8 cellular contexts compared by ENCODE assay signal in genomic region chr1:117367769-117368059, GRCh38. TPM values are rescaled to one million over a fixed set of nuclear protein-coding genes. Genes with fewer than 3 reads are reported as not detected.
DNase-seq lines count a peak whose midpoint lies in the region; ATAC-seq and TF ChIP-seq lines count a peak whose summit lies in the region.

No MANE protein-coding gene starts in this region.

- DNase-seq in AG09309 (ENCODE audit: low read depth) = no peak
- DNase-seq in psoas muscle = no peak
- DNase-seq in NCI-H774 (lab: John Stamatoyannopoulos, UW) = no peak
- DNase-seq in COLO668 (lab: John Stamatoyannopoulos, UW; ENCODE audit: unreplicated experiment) = no peak

- peaks cover 13% of the 10 kb centered on the region; the same call in 1 of the 2 replicates for H4K20me1 ChIP-seq in SU-DHL-6 (ENCODE audit: low read depth, low read length)

- peak overlapping the region; percentile 80 for H3K9ac ChIP-seq in SU-DHL-6 (ENCODE audit: low read length)

- intact Hi-C loops in psoas muscle (cut with DNase I) = loop anchor here in 1 of 2 donors (5.0 kb wide), 3 partner anchors 220 to 245 kb away; partner anchors contain the start of genes TENT5C and TRIM45

- 0 to 1% methylated on average over 11 of the region's 11 CpGs for WGBS in esophagus, 2 donors
- 0 to 1% (median 1%) methylated on average over 11 of the region's 11 CpGs for WGBS in psoas muscle, 3 donors

- ATAC-seq in GM21619 (IDR thresholded peaks at IDR 0.05; ENCODE audit: unreplicated experiment) (peak; percentile 5), psoas muscle (no peak)
- ATAC-seq in activated CD4-positive, CD25-positive, alpha-beta regulatory T cell treated with anti-CD3 and anti-CD28 coated beads, Interleukin-2, amount 50 U/mL, for 24 hours = no peak

- H3K27me3 ChIP-seq in SU-DHL-6 (ENCODE audit: low read length) (no peaks in the 10 kb centered on the region), esophagus (ENCODE audit: control insufficient read depth in 1 of 2, insufficient read depth in 2 of 2, low read length in 2 of 2) (no peaks in the 10 kb centered on the region), psoas muscle (ENCODE audit: insufficient read depth in 3 of 3, low read length in 2 of 3) (no peaks in the 10 kb centered on the region)

- H3K9me3 ChIP-seq in SU-DHL-6 (ENCODE audit: insufficient read depth, low read length) = no peaks in the 10 kb centered on the region
- no peaks in the 10 kb centered on the region for H3K9me3 ChIP-seq in esophagus (ENCODE audit: control insufficient read depth in 2 of 2, insufficient read depth in 1 of 2, low read depth in 1 of 2, low read length in 1 of 2)
- no peaks in the 10 kb centered on the region for H3K9me3 ChIP-seq in psoas muscle

- peak overlapping the region; percentile 83 for H3K27ac ChIP-seq in SU-DHL-6 (ENCODE audit: low read depth, low read length)
- peak overlapping the region; percentile 95 to 99 for H3K27ac ChIP-seq in esophagus (ENCODE audit: low read depth in 2 of 2, low read length in 1 of 2)
- H3K27ac ChIP-seq in psoas muscle = peak overlapping the region; percentile 95

- peak overlapping the region; percentile 97 for H3K4me2 ChIP-seq in SU-DHL-6 (ENCODE audit: low read depth, low read length, poor library complexity, severe bottlenecking)

- H3K4me1 ChIP-seq in esophagus (ENCODE audit: control insufficient read depth in 2 of 2, insufficient read depth in 2 of 2, low read length in 1 of 2) (peaks cover 3 to 5% of the 10 kb centered on the region in 2 donors), psoas muscle (peaks cover 22% of the 10 kb centered on the region)

- H3F3A ChIP-seq in SU-DHL-6 (ENCODE audit: insufficient read depth) = peaks cover 10% of the 10 kb centered on the region

- H3K36me3 ChIP-seq in SU-DHL-6 (ENCODE audit: low read length) = no peaks in the 10 kb centered on the region
- no peaks in the 10 kb centered on the region for H3K36me3 ChIP-seq in esophagus (ENCODE audit: control insufficient read depth in 2 of 2, insufficient read depth in 2 of 2, low read length in 1 of 2)
- no peaks in the 10 kb centered on the region for H3K36me3 ChIP-seq in psoas muscle (ENCODE audit: insufficient read depth in 1 of 2, low read depth in 1 of 2)

- peak overlapping the region; percentile 89 for H2AFZ ChIP-seq in SU-DHL-6 (ENCODE audit: low read depth, low read length, severe bottlenecking)

- no peaks in the 10 kb centered on the region for H3K9me2 ChIP-seq in SU-DHL-6 (replicated peaks; ENCODE audit: insufficient read depth, low read length)

- TF ChIP-seq CTCF in AG09309 (IDR thresholded peaks at IDR 0.05; ENCODE audit: control insufficient read depth, insufficient read depth, low read depth, low read length, missing control alignments) = no peak
- TF ChIP-seq CTCF in SU-DHL-6 (IDR thresholded peaks at IDR 0.05; ENCODE audit: insufficient read depth, low read length, poor library complexity, severe bottlenecking) = no peak
- no peak for TF ChIP-seq CTCF in psoas muscle (IDR thresholded peaks at IDR 0.05)

- peaks cover 54% of the 10 kb centered on the region for H3K79me2 ChIP-seq in SU-DHL-6 (ENCODE audit: insufficient read depth, low read length)

- H3K4me3 ChIP-seq in AG09309 (ENCODE audit: control insufficient read depth, low read depth, low read length) = peak overlapping the region; percentile 79
- H3K4me3 ChIP-seq in SU-DHL-6 (ENCODE audit: insufficient read depth, low read length, poor library complexity, severe bottlenecking) = peak overlapping the region; percentile 99
- H3K4me3 ChIP-seq in esophagus (ENCODE audit: low read depth in 1 of 2, low read length in 2 of 2) = peak overlapping the region; percentile 87 to 92
- H3K4me3 ChIP-seq in psoas muscle = peak overlapping the region; percentile 71

RNA-seq across cellular contexts. Expression of gene MAN1A2, which starts 0.5 kb away (rescaled TPM):
- polyA plus RNA-seq in esophagus (1 to 10 TPM; 4.7 to 6.2 TPM), psoas muscle (10 to 100 TPM in 1 of 3 donors, 1 to 10 TPM in 2; 4.0 to 15.6 (median 4.9) TPM)
- total RNA-seq in psoas muscle = 10 to 100 TPM; 19.8 to 35.0 (median 27.0) TPM
